In the genomic region with DNA sequence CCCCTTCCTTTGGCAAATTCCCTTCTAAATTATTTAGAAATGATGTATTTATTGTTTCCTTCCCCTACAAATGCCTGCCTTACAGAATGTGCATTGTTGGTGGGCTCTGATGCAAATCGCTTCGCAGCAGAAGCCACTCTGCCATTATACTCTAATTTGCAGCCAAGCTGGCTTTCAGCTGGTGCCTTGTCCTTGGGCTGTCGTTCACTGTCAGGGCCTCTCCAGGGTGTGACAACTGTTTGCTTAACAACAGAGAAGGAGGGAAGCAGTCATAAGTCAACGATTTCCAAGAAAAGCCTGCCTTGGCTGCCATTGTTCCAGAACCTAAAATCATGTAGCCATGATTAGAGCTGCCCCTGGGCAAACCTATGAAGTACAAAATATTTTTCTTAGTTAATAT, we compare ENCODE assay signal across 18 cellular contexts.
DNase-seq lines count a peak whose midpoint lies in the region; TF ChIP-seq lines count a peak whose summit lies in the region.
"Had no signal": no experiment of that assay in that cellular context is flagged by ENCODE, and none has a peak within 500 bp of the region (broad histone marks: within the 10 kb centered on the region; RNA-seq: fewer than 3 reads in every experiment).

No MANE protein-coding gene starts in this region.

- no peaks in the 10 kb centered on the region for H3K9me3 ChIP-seq in HUES64 (ENCODE audit: insufficient read depth, low read depth, low read length)
- no peaks in the 10 kb centered on the region for H3K9me3 ChIP-seq in osteoblast (ENCODE audit: low read depth, low read length)

- H2AFZ ChIP-seq in osteoblast (ENCODE audit: low read length) = peak overlapping the region; percentile 37

- no peaks in the 10 kb centered on the region for H3K36me3 ChIP-seq in HUES64 (ENCODE audit: insufficient read depth, low read length)
- no peaks in the 10 kb centered on the region for H3K36me3 ChIP-seq in osteoblast (ENCODE audit: insufficient read depth, low read length)

- H3K27me3 ChIP-seq in HUES64 (ENCODE audit: insufficient read depth, low read length) (no peaks in the 10 kb centered on the region), osteoblast (ENCODE audit: insufficient read depth, low read length) (no peaks in the 10 kb centered on the region)

- no peak for TF ChIP-seq CTCF in osteoblast (IDR thresholded peaks at IDR 0.05; ENCODE audit: extremely low read depth, low read depth, low read length)

- no peak overlapping the region for H3K9ac ChIP-seq in HUES64 (ENCODE audit: low read depth, low read length)

- no peak overlapping the region for H3K4me3 ChIP-seq in HUES64 (ENCODE audit: low read length)
- no peak overlapping the region for H3K4me3 ChIP-seq in osteoblast (ENCODE audit: insufficient read depth, low read length)
- H3K4me3 ChIP-seq: skin epidermis had no signal

- no peaks in the 10 kb centered on the region for H3K79me2 ChIP-seq in osteoblast (ENCODE audit: insufficient read depth, low read length)

- no peak overlapping the region for H3K4me2 ChIP-seq in osteoblast (ENCODE audit: insufficient read depth, low read length)

- H3K4me1 ChIP-seq in HUES64 (ENCODE audit: insufficient read depth, low read length) (peaks cover 31% of the 10 kb centered on the region; the same call in 1 of the 2 replicates), osteoblast (ENCODE audit: insufficient read depth, low read length) (peaks cover 7% of the 10 kb centered on the region)

- DNase-seq in NCI-H345 (lab: John Stamatoyannopoulos, UW) = peak; percentile 86
- peak; percentile 9 for DNase-seq in iPS DF 4.7 (ENCODE audit: extremely low read depth, low spot score)
- no peak for DNase-seq in osteoblast (ENCODE audit: insufficient read length, low spot score, missing footprints)
- DNase-seq in stimulated activated naive CD4-positive, alpha-beta T cell treated with Interleukin-2 at 50 U/mL for 16 hours (lab: John Stamatoyannopoulos, UW) = no peak
- no peak for DNase-seq in SKM-1 (lab: John Stamatoyannopoulos, UW; ENCODE audit: unreplicated experiment)
- DNase-seq in C1 segment of cervical spinal cord (lab: John Stamatoyannopoulos, UW) = no peak
- DNase-seq: activated CD4-positive, alpha-beta memory T cell treated with anti-CD3 and anti-CD28 coated beads for 36 hours; activated effector memory CD4-positive, alpha-beta T cell treated with anti-CD3 and anti-CD28 coated beads, Interleukin-2, amount 50 U/mL, for 16 hours; activated naive CD8-positive, alpha-beta T cell treated with anti-CD3 and anti-CD28 coated beads, Interleukin-2, amount 50 U/mL, for 24 hours; AML-193; DMS79 treated with DMSO at 0.1 percent for 48 hours; KBM-7; MV-4-11; naive thymus-derived CD8-positive, alpha-beta T cell; stimulated activated naive CD8-positive, alpha-beta T cell treated with anti-CD3 and anti-CD28 coated beads, Interleukin-15, Interleukin-2, amounts not matched to agents 100 U/mL and 50 U/mL, for 24 hours; trophoblast cell had no signal

- H3K27ac ChIP-seq in HUES64 (ENCODE audit: low read depth, low read length) (peak overlapping the region; percentile 34; the same call in 1 of the 2 replicates), osteoblast (ENCODE audit: low read depth, low read length) (no peak overlapping the region)
- H3K27ac ChIP-seq: skin epidermis had no signal

- WGBS in HUES64 = 8% methylated on average over 4 of the region's 4 CpGs

- H4K20me1 ChIP-seq in osteoblast (ENCODE audit: insufficient read depth, low read length) = no peaks in the 10 kb centered on the region

Comparison
In these comparisons a context has a peak if more than half of its experiments do, and no peak if none do; other contexts are left out.
1. DNase-seq: peak in NCI-H345 (single experiment) and iPS DF 4.7 (single experiment); none in osteoblast (single experiment), stimulated activated naive CD4-positive, alpha-beta T cell treated with Interleukin-2 at 50 U/mL for 16 hours (single experiment), SKM-1 (single experiment) and C1 segment of cervical spinal cord (0 of 14).